Comparison of ENCODE assay signal across 1 cellular context in the genomic region with DNA sequence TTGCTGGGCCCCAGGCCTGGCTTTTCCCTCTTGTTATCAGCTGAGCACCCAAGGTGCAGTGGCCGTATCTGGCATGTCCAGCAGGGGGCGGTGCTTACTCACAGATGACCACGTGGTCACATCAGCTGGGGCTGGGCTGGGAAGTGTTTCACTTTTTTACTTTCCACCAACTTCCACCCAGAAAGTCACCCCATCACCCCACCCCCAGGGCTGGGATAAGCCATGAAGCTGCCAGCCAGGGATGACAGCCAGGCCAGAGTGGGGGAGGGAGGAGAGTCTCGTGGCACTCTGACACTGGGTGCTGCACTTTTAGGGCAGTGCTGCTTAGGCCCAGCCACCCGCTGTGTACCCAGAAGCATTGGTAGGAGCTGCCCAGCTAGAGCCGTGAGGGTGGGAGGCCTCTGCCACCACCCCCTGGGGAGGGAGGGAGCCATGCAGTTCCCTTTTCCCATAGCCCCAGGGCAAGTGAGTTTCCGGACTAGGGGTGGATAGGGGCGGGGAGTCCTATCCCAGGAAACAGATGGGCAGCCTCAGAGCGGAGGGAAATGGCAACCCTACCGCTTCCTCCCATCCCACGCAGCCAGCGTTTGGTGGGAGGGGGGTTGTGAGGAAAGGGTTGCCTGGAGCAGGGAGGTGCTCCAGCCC.
TF ChIP-seq lines count a peak whose summit lies in the region.

No MANE protein-coding gene starts in this region.

TF ChIP-seq in K562, 482 proteins besides CTCF, POLR2A, EP300 and RAD21 (continued from another document and continues in another):
- TF ChIP-seq, protein P1, sequence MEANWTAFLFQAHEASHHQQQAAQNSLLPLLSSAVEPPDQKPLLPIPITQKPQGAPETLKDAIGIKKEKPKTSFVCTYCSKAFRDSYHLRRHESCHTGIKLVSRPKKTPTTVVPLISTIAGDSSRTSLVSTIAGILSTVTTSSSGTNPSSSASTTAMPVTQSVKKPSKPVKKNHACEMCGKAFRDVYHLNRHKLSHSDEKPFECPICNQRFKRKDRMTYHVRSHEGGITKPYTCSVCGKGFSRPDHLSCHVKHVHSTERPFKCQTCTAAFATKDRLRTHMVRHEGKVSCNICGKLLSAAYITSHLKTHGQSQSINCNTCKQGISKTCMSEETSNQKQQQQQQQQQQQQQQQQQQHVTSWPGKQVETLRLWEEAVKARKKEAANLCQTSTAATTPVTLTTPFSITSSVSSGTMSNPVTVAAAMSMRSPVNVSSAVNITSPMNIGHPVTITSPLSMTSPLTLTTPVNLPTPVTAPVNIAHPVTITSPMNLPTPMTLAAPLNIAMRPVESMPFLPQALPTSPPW (CRISPR knock-in tag; IDR thresholded peaks at IDR 0.05) = peak; percentile 64
- no peak for TF ChIP-seq ZNF282 (CRISPR knock-in tag; IDR thresholded peaks at IDR 0.05)
- TF ChIP-seq, protein P2, sequence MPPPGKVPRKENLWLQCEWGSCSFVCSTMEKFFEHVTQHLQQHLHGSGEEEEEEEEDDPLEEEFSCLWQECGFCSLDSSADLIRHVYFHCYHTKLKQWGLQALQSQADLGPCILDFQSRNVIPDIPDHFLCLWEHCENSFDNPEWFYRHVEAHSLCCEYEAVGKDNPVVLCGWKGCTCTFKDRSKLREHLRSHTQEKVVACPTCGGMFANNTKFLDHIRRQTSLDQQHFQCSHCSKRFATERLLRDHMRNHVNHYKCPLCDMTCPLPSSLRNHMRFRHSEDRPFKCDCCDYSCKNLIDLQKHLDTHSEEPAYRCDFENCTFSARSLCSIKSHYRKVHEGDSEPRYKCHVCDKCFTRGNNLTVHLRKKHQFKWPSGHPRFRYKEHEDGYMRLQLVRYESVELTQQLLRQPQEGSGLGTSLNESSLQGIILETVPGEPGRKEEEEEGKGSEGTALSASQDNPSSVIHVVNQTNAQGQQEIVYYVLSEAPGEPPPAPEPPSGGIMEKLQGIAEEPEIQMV (tag; conservative IDR thresholded peaks at IDR 0.05; ENCODE audit: low read depth) = no peak
- TF ChIP-seq MYC (IDR thresholded peaks at IDR 0.05; ENCODE audit: low read depth, low read length) = peak; percentile 87
- peak; percentile 45; the same call in 1 of the 2 replicates for TF ChIP-seq MYC (CRISPR knock-in tag; IDR thresholded peaks at IDR 0.05; ENCODE audit: borderline replicate concordance, low read depth)
- TF ChIP-seq MAZ (CRISPR knock-in tag; conservative IDR thresholded peaks at IDR 0.05 in 1 of 2, IDR thresholded peaks at IDR 0.05 in 1 of 2) = peak; percentile 27 to 84; a peak in 2 of 4 replicates
- TF ChIP-seq ATF1 (CRISPR knock-in tag; IDR thresholded peaks at IDR 0.05) = no peak
- TF ChIP-seq ATF1 (tag; IDR thresholded peaks at IDR 0.05) = peak; percentile 39; the same call in 1 of the 2 replicates
- TF ChIP-seq JUND (IDR thresholded peaks at IDR 0.05; ENCODE audit: borderline replicate concordance, low read depth, low read length) = peak; percentile 61; the same call in 1 of the 2 replicates
- TF ChIP-seq JUND (tag; IDR thresholded peaks at IDR 0.05; ENCODE audit: borderline replicate concordance, low read depth, low read length) = peak; percentile 19; the same call in 1 of the 3 replicates
- peak; percentile 35; the same call in 1 of the 2 replicates for TF ChIP-seq EP400 (IDR thresholded peaks at IDR 0.05)
- TF ChIP-seq HDAC2 (IDR thresholded peaks at IDR 0.05) = 0 out of 2 replicates have a peak, but pooled peaks have one; percentile 41
- TF ChIP-seq ZFP36 (IDR thresholded peaks at IDR 0.05; ENCODE audit: low read depth, low read length, partially characterized antibody) = peak; percentile 15
- no peak for TF ChIP-seq POLR3G (IDR thresholded peaks at IDR 0.05; ENCODE audit: extremely low read depth, insufficient read length, insufficient replicate concordance)
- TF ChIP-seq RAD51 (IDR thresholded peaks at IDR 0.05; ENCODE audit: borderline replicate concordance, low read depth) = peak; percentile 65
- peak; percentile 60 for TF ChIP-seq ARID1B (IDR thresholded peaks at IDR 0.05)
- TF ChIP-seq, protein P3, sequence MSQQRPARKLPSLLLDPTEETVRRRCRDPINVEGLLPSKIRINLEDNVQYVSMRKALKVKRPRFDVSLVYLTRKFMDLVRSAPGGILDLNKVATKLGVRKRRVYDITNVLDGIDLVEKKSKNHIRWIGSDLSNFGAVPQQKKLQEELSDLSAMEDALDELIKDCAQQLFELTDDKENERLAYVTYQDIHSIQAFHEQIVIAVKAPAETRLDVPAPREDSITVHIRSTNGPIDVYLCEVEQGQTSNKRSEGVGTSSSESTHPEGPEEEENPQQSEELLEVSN (IDR thresholded peaks at IDR 0.05; ENCODE audit: borderline replicate concordance in 1 of 2, extremely low read depth in 1 of 2, insufficient read depth in 1 of 2, insufficient read length in 1 of 2, low read depth in 1 of 2, low read length in 1 of 2, poor library complexity in 1 of 2, severe bottlenecking in 1 of 2) = no peak
- peak; percentile 68; the same call in 1 of the 2 replicates for TF ChIP-seq TOE1 (IDR thresholded peaks at IDR 0.05; ENCODE audit: borderline replicate concordance)
- 0 out of 2 replicates have a peak, but pooled peaks have one; percentile 55 for TF ChIP-seq TOE1 (CRISPR knock-in tag; IDR thresholded peaks at IDR 0.05; ENCODE audit: borderline replicate concordance, low read depth)
- TF ChIP-seq KAT7 (CRISPR knock-in tag; IDR thresholded peaks at IDR 0.05; ENCODE audit: borderline replicate concordance) = peak; percentile 81; the same call in 1 of the 2 replicates
- no peak for TF ChIP-seq SRSF1 (IDR thresholded peaks at IDR 0.05; ENCODE audit: low read depth, low read length)
- TF ChIP-seq TAL1 (IDR thresholded peaks at IDR 0.05) = peak; percentile 35; the same call in 1 of the 2 replicates
- peak in 1 of 2 experiments; percentile 39; a peak in 1 of 4 replicates for TF ChIP-seq TBL1XR1 (IDR thresholded peaks at IDR 0.05; ENCODE audit: low read length in 2 of 2)
- 0 out of 2 replicates have a peak, but pooled peaks have one; percentile 8 for TF ChIP-seq MAFK (IDR thresholded peaks at IDR 0.05; ENCODE audit: low read length)
- TF ChIP-seq, protein P4, sequence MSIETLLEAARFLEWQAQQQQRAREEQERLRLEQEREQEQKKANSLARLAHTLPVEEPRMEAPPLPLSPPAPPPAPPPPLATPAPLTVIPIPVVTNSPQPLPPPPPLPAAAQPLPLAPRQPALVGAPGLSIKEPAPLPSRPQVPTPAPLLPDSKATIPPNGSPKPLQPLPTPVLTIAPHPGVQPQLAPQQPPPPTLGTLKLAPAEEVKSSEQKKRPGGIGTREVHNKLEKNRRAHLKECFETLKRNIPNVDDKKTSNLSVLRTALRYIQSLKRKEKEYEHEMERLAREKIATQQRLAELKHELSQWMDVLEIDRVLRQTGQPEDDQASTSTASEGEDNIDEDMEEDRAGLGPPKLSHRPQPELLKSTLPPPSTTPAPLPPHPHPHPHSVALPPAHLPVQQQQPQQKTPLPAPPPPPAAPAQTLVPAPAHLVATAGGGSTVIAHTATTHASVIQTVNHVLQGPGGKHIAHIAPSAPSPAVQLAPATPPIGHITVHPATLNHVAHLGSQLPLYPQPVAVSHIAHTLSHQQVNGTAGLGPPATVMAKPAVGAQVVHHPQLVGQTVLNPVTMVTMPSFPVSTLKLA (conservative IDR thresholded peaks at IDR 0.05) = peak; percentile 77 to 86
- 0 out of 2 replicates have a peak, but pooled peaks have one; percentile 48 for TF ChIP-seq ZNF143 (CRISPR knock-in tag; IDR thresholded peaks at IDR 0.05)
- no peak for TF ChIP-seq RFX7 (CRISPR knock-in tag; IDR thresholded peaks at IDR 0.05)
- TF ChIP-seq, protein P5, sequence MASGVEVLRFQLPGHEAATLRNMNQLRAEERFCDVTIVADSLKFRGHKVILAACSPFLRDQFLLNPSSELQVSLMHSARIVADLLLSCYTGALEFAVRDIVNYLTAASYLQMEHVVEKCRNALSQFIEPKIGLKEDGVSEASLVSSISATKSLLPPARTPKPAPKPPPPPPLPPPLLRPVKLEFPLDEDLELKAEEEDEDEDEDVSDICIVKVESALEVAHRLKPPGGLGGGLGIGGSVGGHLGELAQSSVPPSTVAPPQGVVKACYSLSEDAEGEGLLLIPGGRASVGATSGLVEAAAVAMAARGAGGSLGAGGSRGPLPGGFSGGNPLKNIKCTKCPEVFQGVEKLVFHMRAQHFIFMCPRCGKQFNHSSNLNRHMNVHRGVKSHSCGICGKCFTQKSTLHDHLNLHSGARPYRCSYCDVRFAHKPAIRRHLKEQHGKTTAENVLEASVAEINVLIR (CRISPR knock-in tag; IDR thresholded peaks at IDR 0.05) = no peak
- 0 out of 2 replicates have a peak, but pooled peaks have one; percentile 22 for TF ChIP-seq HCFC1 (IDR thresholded peaks at IDR 0.05; ENCODE audit: low read depth, low read length)
- 0 out of 3 replicates have a peak, but pooled peaks of 1 of the 2 experiments have one; percentile 31 for TF ChIP-seq CBX3 (IDR thresholded peaks at IDR 0.05; ENCODE audit: borderline replicate concordance in 1 of 2, low read length in 2 of 2)
- TF ChIP-seq ZNF699 (CRISPR knock-in tag; IDR thresholded peaks at IDR 0.05; ENCODE audit: insufficient replicate concordance) = no peak
- peak; percentile 74; the same call in 1 of the 2 replicates for TF ChIP-seq XRCC5 (IDR thresholded peaks at IDR 0.05; ENCODE audit: low read depth, low read length)
- no peak for TF ChIP-seq HNRNPH1 (optimal IDR thresholded peaks at IDR 0.05; ENCODE audit: low read depth, low read length)
- peak; percentile 99 for TF ChIP-seq SMC3 (conservative IDR thresholded peaks at IDR 0.05; ENCODE audit: insufficient read depth, low read depth, low read length)
- TF ChIP-seq, protein P6, sequence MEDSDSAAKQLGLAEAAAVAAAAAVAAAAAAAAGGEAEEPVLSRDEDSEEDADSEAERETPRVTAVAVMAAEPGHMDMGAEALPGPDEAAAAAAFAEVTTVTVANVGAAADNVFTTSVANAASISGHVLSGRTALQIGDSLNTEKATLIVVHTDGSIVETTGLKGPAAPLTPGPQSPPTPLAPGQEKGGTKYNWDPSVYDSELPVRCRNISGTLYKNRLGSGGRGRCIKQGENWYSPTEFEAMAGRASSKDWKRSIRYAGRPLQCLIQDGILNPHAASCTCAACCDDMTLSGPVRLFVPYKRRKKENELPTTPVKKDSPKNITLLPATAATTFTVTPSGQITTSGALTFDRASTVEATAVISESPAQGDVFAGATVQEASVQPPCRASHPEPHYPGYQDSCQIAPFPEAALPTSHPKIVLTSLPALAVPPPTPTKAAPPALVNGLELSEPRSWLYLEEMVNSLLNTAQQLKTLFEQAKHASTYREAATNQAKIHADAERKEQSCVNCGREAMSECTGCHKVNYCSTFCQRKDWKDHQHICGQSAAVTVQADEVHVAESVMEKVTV (CRISPR knock-in tag; IDR thresholded peaks at IDR 0.05) = peak; percentile 94
- no peak for TF ChIP-seq NFE2L1 (tag; IDR thresholded peaks at IDR 0.05; ENCODE audit: borderline replicate concordance, low read depth)
- peak; percentile 89 for TF ChIP-seq CC2D1A (IDR thresholded peaks at IDR 0.05)
- TF ChIP-seq CTBP1 (IDR thresholded peaks at IDR 0.05; ENCODE audit: borderline replicate concordance) = peak; percentile 50; the same call in 1 of the 2 replicates
- TF ChIP-seq, protein P7, sequence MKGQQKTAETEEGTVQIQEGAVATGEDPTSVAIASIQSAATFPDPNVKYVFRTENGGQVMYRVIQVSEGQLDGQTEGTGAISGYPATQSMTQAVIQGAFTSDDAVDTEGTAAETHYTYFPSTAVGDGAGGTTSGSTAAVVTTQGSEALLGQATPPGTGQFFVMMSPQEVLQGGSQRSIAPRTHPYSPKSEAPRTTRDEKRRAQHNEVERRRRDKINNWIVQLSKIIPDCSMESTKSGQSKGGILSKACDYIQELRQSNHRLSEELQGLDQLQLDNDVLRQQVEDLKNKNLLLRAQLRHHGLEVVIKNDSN (CRISPR knock-in tag; IDR thresholded peaks at IDR 0.05) = peak; percentile 86
- TF ChIP-seq, protein P8, sequence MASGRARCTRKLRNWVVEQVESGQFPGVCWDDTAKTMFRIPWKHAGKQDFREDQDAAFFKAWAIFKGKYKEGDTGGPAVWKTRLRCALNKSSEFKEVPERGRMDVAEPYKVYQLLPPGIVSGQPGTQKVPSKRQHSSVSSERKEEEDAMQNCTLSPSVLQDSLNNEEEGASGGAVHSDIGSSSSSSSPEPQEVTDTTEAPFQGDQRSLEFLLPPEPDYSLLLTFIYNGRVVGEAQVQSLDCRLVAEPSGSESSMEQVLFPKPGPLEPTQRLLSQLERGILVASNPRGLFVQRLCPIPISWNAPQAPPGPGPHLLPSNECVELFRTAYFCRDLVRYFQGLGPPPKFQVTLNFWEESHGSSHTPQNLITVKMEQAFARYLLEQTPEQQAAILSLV (tag; IDR thresholded peaks at IDR 0.05) = no peak; the same call in 1 of the 2 replicates
- TF ChIP-seq ARID2 (IDR thresholded peaks at IDR 0.05) = peak; percentile 90
- TF ChIP-seq TAF7 (tag; IDR thresholded peaks at IDR 0.05) = no peak
- TF ChIP-seq KLF1 (tag; IDR thresholded peaks at IDR 0.05) = no peak
- peak in 1 of 2 experiments; percentile 18; a peak in 1 of 4 replicates for TF ChIP-seq TRIM24 (IDR thresholded peaks at IDR 0.05)
- TF ChIP-seq ZNF12 (CRISPR knock-in tag; IDR thresholded peaks at IDR 0.05) = no peak
- TF ChIP-seq FOXP1 (CRISPR knock-in tag; IDR thresholded peaks at IDR 0.05) = 0 out of 2 replicates have a peak, but pooled peaks have one; percentile 47
- TF ChIP-seq ZNF384 (IDR thresholded peaks at IDR 0.05; ENCODE audit: low read depth, low read length) = peak; percentile 71
- TF ChIP-seq DPF2 (IDR thresholded peaks at IDR 0.05) = 0 out of 2 replicates have a peak, but pooled peaks have one; percentile 14
- TF ChIP-seq, protein P9, sequence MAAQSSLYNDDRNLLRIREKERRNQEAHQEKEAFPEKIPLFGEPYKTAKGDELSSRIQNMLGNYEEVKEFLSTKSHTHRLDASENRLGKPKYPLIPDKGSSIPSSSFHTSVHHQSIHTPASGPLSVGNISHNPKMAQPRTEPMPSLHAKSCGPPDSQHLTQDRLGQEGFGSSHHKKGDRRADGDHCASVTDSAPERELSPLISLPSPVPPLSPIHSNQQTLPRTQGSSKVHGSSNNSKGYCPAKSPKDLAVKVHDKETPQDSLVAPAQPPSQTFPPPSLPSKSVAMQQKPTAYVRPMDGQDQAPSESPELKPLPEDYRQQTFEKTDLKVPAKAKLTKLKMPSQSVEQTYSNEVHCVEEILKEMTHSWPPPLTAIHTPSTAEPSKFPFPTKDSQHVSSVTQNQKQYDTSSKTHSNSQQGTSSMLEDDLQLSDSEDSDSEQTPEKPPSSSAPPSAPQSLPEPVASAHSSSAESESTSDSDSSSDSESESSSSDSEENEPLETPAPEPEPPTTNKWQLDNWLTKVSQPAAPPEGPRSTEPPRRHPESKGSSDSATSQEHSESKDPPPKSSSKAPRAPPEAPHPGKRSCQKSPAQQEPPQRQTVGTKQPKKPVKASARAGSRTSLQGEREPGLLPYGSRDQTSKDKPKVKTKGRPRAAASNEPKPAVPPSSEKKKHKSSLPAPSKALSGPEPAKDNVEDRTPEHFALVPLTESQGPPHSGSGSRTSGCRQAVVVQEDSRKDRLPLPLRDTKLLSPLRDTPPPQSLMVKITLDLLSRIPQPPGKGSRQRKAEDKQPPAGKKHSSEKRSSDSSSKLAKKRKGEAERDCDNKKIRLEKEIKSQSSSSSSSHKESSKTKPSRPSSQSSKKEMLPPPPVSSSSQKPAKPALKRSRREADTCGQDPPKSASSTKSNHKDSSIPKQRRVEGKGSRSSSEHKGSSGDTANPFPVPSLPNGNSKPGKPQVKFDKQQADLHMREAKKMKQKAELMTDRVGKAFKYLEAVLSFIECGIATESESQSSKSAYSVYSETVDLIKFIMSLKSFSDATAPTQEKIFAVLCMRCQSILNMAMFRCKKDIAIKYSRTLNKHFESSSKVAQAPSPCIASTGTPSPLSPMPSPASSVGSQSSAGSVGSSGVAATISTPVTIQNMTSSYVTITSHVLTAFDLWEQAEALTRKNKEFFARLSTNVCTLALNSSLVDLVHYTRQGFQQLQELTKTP (IDR thresholded peaks at IDR 0.05; ENCODE audit: low read depth in 1 of 2, partially characterized antibody in 2 of 2) = peak in 1 of 2 experiments; percentile 41
- TF ChIP-seq MTA3 (IDR thresholded peaks at IDR 0.05; ENCODE audit: borderline replicate concordance) = peak; percentile 43; the same call in 1 of the 2 replicates
- peak; percentile 77 for TF ChIP-seq SP1 (CRISPR knock-in tag; IDR thresholded peaks at IDR 0.05)
